9 cellular contexts compared by ENCODE assay signal in the genomic region with DNA sequence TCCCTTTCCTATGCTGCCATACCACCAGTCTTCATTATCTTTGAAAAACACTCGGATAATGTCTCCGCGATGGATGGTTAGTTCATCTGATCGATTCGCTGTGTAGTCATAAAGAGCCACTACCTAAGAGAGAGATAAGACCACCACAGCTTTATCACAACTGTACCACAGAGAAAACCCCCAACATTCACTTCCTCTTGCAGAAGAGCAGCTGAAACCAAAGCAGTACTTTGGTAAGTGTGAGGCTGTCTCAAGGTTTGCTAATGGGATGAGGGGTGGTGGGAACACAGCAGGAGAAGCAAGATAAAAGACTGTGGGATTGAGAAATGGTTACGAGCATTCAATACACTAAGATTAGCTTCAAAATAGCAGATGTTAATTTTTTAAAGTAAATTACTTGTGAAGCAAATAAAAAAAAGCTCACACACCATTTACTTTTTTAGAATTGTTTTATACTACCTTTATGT.
A peak's percentile ranks its signal among the peaks of the same experiment; 100 is the strongest.
DNase-seq lines count a peak whose midpoint lies in the region; ATAC-seq and TF ChIP-seq lines count a peak whose summit lies in the region.
"Had no signal": no experiment of that assay in that cellular context is flagged by ENCODE, and none has a peak within 500 bp of the region (broad histone marks: within the 10 kb centered on the region; RNA-seq: fewer than 3 reads in every experiment).

No MANE protein-coding gene starts in this region.

- DNase-seq in GM10266 (ENCODE audit: extremely low spot score), result peak; percentile 57
- peak; percentile 83 for DNase-seq in amniotic epithelial cell (ENCODE audit: low read depth)
- DNase-seq in adrenal gland, result no peak
- DNase-seq in cerebellar nuclear complex (lab: John Stamatoyannopoulos, UW), result no peak
- no peak for DNase-seq in activated naive CD4-positive, alpha-beta T cell treated with anti-CD3 and anti-CD28 coated beads for 36 hours
- no peak for DNase-seq in DMS153 treated with DMSO at 0.1 percent for 48 hours (lab: John Stamatoyannopoulos, UW; ENCODE audit: unreplicated experiment)

- TF ChIP-seq POLR2A in adrenal gland (IDR thresholded peaks at IDR 0.05), result no peak

- peaks cover 2% of the 10 kb centered on the region for H3K36me3 Mint-ChIP-seq in activated naive CD4-positive, alpha-beta T cell treated with anti-CD3 and anti-CD28 coated beads for 36 hours (ENCODE audit: low read depth)

- 62 to 85% (median 68%) methylated on average over 6 of the region's 6 CpGs for WGBS in adrenal gland, 4 donors

- H3K4me1 Mint-ChIP-seq in activated naive CD4-positive, alpha-beta T cell treated with anti-CD3 and anti-CD28 coated beads for 36 hours (ENCODE audit: low read depth), result peaks cover 12% of the 10 kb centered on the region

- no peaks in the 10 kb centered on the region for H3K27me3 Mint-ChIP-seq in activated naive CD4-positive, alpha-beta T cell treated with anti-CD3 and anti-CD28 coated beads for 36 hours (ENCODE audit: low read depth)

- no peak overlapping the region for H3K4me3 ChIP-seq in adrenal gland
- H3K4me3 ChIP-seq: SK-N-MC had no signal

- H3K36me3 ChIP-seq in adrenal gland (replicated peaks in 1 of 2), result no peaks in the 10 kb centered on the region

- peaks cover 15 to 32% of the 10 kb centered on the region in 2 donors for H3K4me1 ChIP-seq in adrenal gland (replicated peaks in 1 of 2)

- no peak for TF ChIP-seq CTCF in GM10266 (IDR thresholded peaks at IDR 0.05; ENCODE audit: control insufficient read depth, insufficient read depth, low read depth, missing control alignments)
- TF ChIP-seq CTCF in adrenal gland (IDR thresholded peaks at IDR 0.05), result no peak

- no peaks in the 10 kb centered on the region for H3K27me3 ChIP-seq in adrenal gland

- CTCF ChIA-PET in activated naive CD4-positive, alpha-beta T cell treated with anti-CD3 and anti-CD28 coated beads for 36 hours (lab: Charles Lee), result no interaction called here

- no peaks in the 10 kb centered on the region for H3K9me3 ChIP-seq in adrenal gland (replicated peaks in 1 of 3)

- H3K4me3 Mint-ChIP-seq in activated naive CD4-positive, alpha-beta T cell treated with anti-CD3 and anti-CD28 coated beads for 36 hours, result no peak overlapping the region

- no peak overlapping the region for H3K27ac Mint-ChIP-seq in activated naive CD4-positive, alpha-beta T cell treated with anti-CD3 and anti-CD28 coated beads for 36 hours

- H3K9me3 Mint-ChIP-seq in activated naive CD4-positive, alpha-beta T cell treated with anti-CD3 and anti-CD28 coated beads for 36 hours, result no peaks in the 10 kb centered on the region

- no peak overlapping the region for H3K27ac ChIP-seq in adrenal gland
- H3K27ac ChIP-seq: SK-N-MC had no signal

- intact Hi-C loops in adrenal gland (cut with DNase I), result no loop called here
- intact Hi-C loops in activated naive CD4-positive, alpha-beta T cell treated with anti-CD3 and anti-CD28 coated beads for 36 hours (cut with micrococcal nuclease), result no loop called here

- ATAC-seq in GM21526 (IDR thresholded peaks at IDR 0.05; ENCODE audit: low FRiP score, unreplicated experiment), result peak; percentile 94
- ATAC-seq in HG03520 (IDR thresholded peaks at IDR 0.05; ENCODE audit: unreplicated experiment), result peak; percentile 98

Comparison
In these comparisons a context has a peak if more than half of its experiments do, and no peak if none do; other contexts are left out.
1. DNase-seq: peak in GM10266 (single experiment) and amniotic epithelial cell (single experiment); none in adrenal gland (0 of 7), cerebellar nuclear complex (0 of 2), activated naive CD4-positive, alpha-beta T cell treated with anti-CD3 and anti-CD28 coated beads for 36 hours (single experiment) and DMS153 treated with DMSO at 0.1 percent for 48 hours (single experiment).